Comparison of ENCODE assay signal across 18 cellular contexts in genomic region chr20:61605862-61606557, GRCh38.
DNase-seq lines count a peak whose midpoint lies in the region; ATAC-seq, FAIRE-seq and TF ChIP-seq lines count a peak whose summit lies in the region.
"Had no signal": no experiment of that assay in that cellular context is flagged by ENCODE, and none has a peak within 500 bp of the region (broad histone marks: within the 10 kb centered on the region; RNA-seq: fewer than 3 reads in every experiment).

No MANE protein-coding gene starts in this region.

- TF ChIP-seq CTCF in VCaP (conservative IDR thresholded peaks at IDR 0.05) (no peak), chondrocyte (IDR thresholded peaks at IDR 0.05) (no peak), HepG2 (CRISPR knock-in tag; IDR thresholded peaks at IDR 0.05) (no peak)

- no peak overlapping the region for H3K9ac ChIP-seq in HepG2 (ENCODE audit: insufficient read depth, low read depth, low read length)

- no peak overlapping the region for H3K4me2 ChIP-seq in HepG2 (ENCODE audit: low read depth, low read length)

- H3K4me1 Mint-ChIP-seq in chondrocyte (ENCODE audit: low read depth): no peaks in the 10 kb centered on the region
- H3K4me1 Mint-ChIP-seq in T-helper 17 cell: no peaks in the 10 kb centered on the region
- H3K4me1 Mint-ChIP-seq in naive thymus-derived CD8-positive, alpha-beta T cell: no peaks in the 10 kb centered on the region
- H3K4me1 Mint-ChIP-seq: CD4-positive, alpha-beta memory T cell had no signal

- H3K9me3 ChIP-seq in HepG2 (ENCODE audit: low read length): no peaks in the 10 kb centered on the region
- no peaks in the 10 kb centered on the region for H3K9me3 ChIP-seq in T-helper 17 cell (ENCODE audit: control insufficient read depth, low read length, poor library complexity, severe bottlenecking)
- H3K9me3 ChIP-seq: HAP-1 had no signal

- CTCF ChIA-PET in HepG2 (lab: Yijun Ruan, JAX; ENCODE audit: low intra/inter-chr PET ratio, low total read pairs): no interaction called here

- peaks cover 5% of the 10 kb centered on the region for H3K9me3 Mint-ChIP-seq in chondrocyte (ENCODE audit: low read depth)
- H3K9me3 Mint-ChIP-seq in naive thymus-derived CD8-positive, alpha-beta T cell: peaks cover 0 to 18% (median 0%) of the 10 kb centered on the region in 9 donors

- 15% methylated on average over 12 of the region's 12 CpGs for WGBS in HepG2 (ENCODE audit: low lambda C conversion rate)

- H3K36me3 Mint-ChIP-seq in chondrocyte (ENCODE audit: low read depth): no peaks in the 10 kb centered on the region
- H3K36me3 Mint-ChIP-seq in T-helper 17 cell (ENCODE audit: low read depth): no peaks in the 10 kb centered on the region
- H3K36me3 Mint-ChIP-seq in naive thymus-derived CD8-positive, alpha-beta T cell: no peaks in the 10 kb centered on the region
- H3K36me3 Mint-ChIP-seq: CD4-positive, alpha-beta memory T cell had no signal

- H3K4me1 ChIP-seq in HepG2 (ENCODE audit: insufficient read depth, low read length): no peaks in the 10 kb centered on the region
- H3K4me1 ChIP-seq: HAP-1 had no signal

- no peak for TF ChIP-seq POLR2A in HepG2 (IDR thresholded peaks at IDR 0.05; ENCODE audit: insufficient read depth in 1 of 2, low read depth in 2 of 2, low read length in 2 of 2)

- H4K20me1 ChIP-seq in HepG2 (ENCODE audit: insufficient read depth, low read length): peaks cover 3% of the 10 kb centered on the region; the same call in 1 of the 2 replicates

- peak overlapping the region; percentile 84; the same call in 1 of the 2 replicates for H3K27ac ChIP-seq in VCaP
- H3K27ac ChIP-seq in HepG2 (ENCODE audit: extremely low read length, insufficient read depth, low read length): no peak overlapping the region

- TF ChIP-seq RAD21 in HepG2 (CRISPR knock-in tag; IDR thresholded peaks at IDR 0.05): no peak

- POLR2A ChIA-PET in HepG2 (lab: Yijun Ruan, JAX): no interaction called here
- POLR2A ChIA-PET in naive thymus-derived CD8-positive, alpha-beta T cell (lab: Charles Lee): interaction anchor here (0.7 kb wide), 1 partner anchor 22 kb away, joined by 3 read pairs; no protein-coding TSS in a partner anchor

- no peak overlapping the region for H3K4me3 Mint-ChIP-seq in chondrocyte (ENCODE audit: unreplicated experiment)
- no peak overlapping the region for H3K4me3 Mint-ChIP-seq in T-helper 17 cell
- H3K4me3 Mint-ChIP-seq in naive thymus-derived CD8-positive, alpha-beta T cell: no peak overlapping the region
- H3K4me3 Mint-ChIP-seq: CD4-positive, alpha-beta memory T cell; HFFc6 had no signal

- peaks cover 2 to 18% of the 10 kb centered on the region in 2 experiments; a peak in 4 of 5 replicates for H3K27me3 ChIP-seq in HepG2 (ENCODE audit: control insufficient read depth in 1 of 2, insufficient read depth in 2 of 2, low read length in 2 of 2)

- H3K36me3 ChIP-seq in HepG2 (replicated peaks in 1 of 2; ENCODE audit: control insufficient read depth in 1 of 2, insufficient read depth in 2 of 2, low read length in 2 of 2): no peaks in the 10 kb centered on the region
- H3K36me3 ChIP-seq: HAP-1 had no signal

- BruUV-seq in HepG2 (replicated peaks; lab: Mats Ljungman, UMichigan): no TSS peak

- TF ChIP-seq EP300 in HepG2 (IDR thresholded peaks at IDR 0.05; ENCODE audit: low read depth in 2 of 2, low read length in 2 of 2) (no peak), HepG2 (CRISPR knock-in tag; IDR thresholded peaks at IDR 0.05; ENCODE audit: borderline replicate concordance) (no peak)

- DNase-seq in chondrocyte (ENCODE audit: low spot score) (peak; percentile 53), HepG2 (ENCODE audit: low spot score) (no peak), T-helper 17 cell (no peak)
- DNase-seq in naive thymus-derived CD8-positive, alpha-beta T cell: no peak
- no peak for DNase-seq in stimulated activated CD8-positive, alpha-beta memory T cell treated with anti-CD3 and anti-CD28 coated beads, Interleukin-4, amount 100 ng/mL, for 48 hours
- DNase-seq: C1 segment of cervical spinal cord; Calu3; CD4-positive, alpha-beta memory T cell; COR-L47; DMS53; DND-41; GOT3; HFFc6 had no signal

- no peak overlapping the region for H3K27ac Mint-ChIP-seq in chondrocyte (ENCODE audit: unreplicated experiment)
- H3K27ac Mint-ChIP-seq in T-helper 17 cell: no peak overlapping the region
- H3K27ac Mint-ChIP-seq in naive thymus-derived CD8-positive, alpha-beta T cell: no peak overlapping the region
- H3K27ac Mint-ChIP-seq: HFFc6 had no signal

- H3K27me3 Mint-ChIP-seq in chondrocyte (ENCODE audit: low read depth): peaks cover 7% of the 10 kb centered on the region
- no peaks in the 10 kb centered on the region for H3K27me3 Mint-ChIP-seq in T-helper 17 cell
- H3K27me3 Mint-ChIP-seq in naive thymus-derived CD8-positive, alpha-beta T cell: peaks cover 0 to 4% (median 0%) of the 10 kb centered on the region in 5 donors
- H3K27me3 Mint-ChIP-seq: CD4-positive, alpha-beta memory T cell had no signal

- ATAC-seq in HepG2 (no peak), T-helper 17 cell (no peak)
- no peak for ATAC-seq in naive thymus-derived CD8-positive, alpha-beta T cell

- no peaks in the 10 kb centered on the region for H3K79me2 ChIP-seq in HepG2 (ENCODE audit: insufficient read depth, low read length)

- intact Hi-C loops in HepG2 (cut with micrococcal nuclease; ENCODE audit: unreplicated experiment): no loop called here

- no peak overlapping the region for H3K4me3 ChIP-seq in HepG2 (replicated peaks in 1 of 3; ENCODE audit: insufficient read depth in 1 of 3, low read depth in 2 of 3, low read length in 3 of 3)
- H3K4me3 ChIP-seq: HAP-1 had no signal

- in situ Hi-C loops in HepG2 (cut with HindIII; ENCODE audit: extremely low pct_ligation_motif_present, low pct_unique_long_range_greater_than_20kb): no loop called here

- no peak overlapping the region for H2AFZ ChIP-seq in HepG2 (ENCODE audit: low read length)

- no peak for FAIRE-seq in HepG2 (lab: Jason Lieb, UNC)
- FAIRE-seq: G401.6, GM12892, H54 had no signal

TF ChIP-seq in HepG2, 621 proteins besides CTCF, POLR2A, EP300 and RAD21:
- TF ChIP-seq ZNF768 (CRISPR knock-in tag; IDR thresholded peaks at IDR 0.05) (peak; percentile 77; the same call in 1 of the 2 replicates), ZNF256 (CRISPR knock-in tag; conservative IDR thresholded peaks at IDR 0.05) (no peak)
TF ChIP-seq in HepG2: peak in this region for 1.
